ENCODE assay signal across 1 cellular context in genomic region chrX:54483946-54484345, GRCh38.
TF ChIP-seq lines count a peak whose summit lies in the region.

No MANE protein-coding gene starts in this region.

TF ChIP-seq in HepG2, 621 proteins besides CTCF, POLR2A, EP300 and RAD21:
- TF ChIP-seq ZNF207 (IDR thresholded peaks at IDR 0.05; ENCODE audit: borderline replicate concordance) (no peak), SOX13 (IDR thresholded peaks at IDR 0.05) (no peak), SOX13 (CRISPR knock-in tag; conservative IDR thresholded peaks at IDR 0.05 in 1 of 2, IDR thresholded peaks at IDR 0.05 in 1 of 2) (peak in 1 of 2 experiments; percentile 15; a peak in 1 of 4 replicates), EED (CRISPR knock-in tag; IDR thresholded peaks at IDR 0.05) (no peak), MATR3 (CRISPR knock-in tag; IDR thresholded peaks at IDR 0.05) (no peak), PHF21A (CRISPR knock-in tag; IDR thresholded peaks at IDR 0.05) (no peak), STAT6 (CRISPR knock-in tag; IDR thresholded peaks at IDR 0.05; ENCODE audit: borderline replicate concordance) (no peak), HDAC2 (CRISPR knock-in tag; IDR thresholded peaks at IDR 0.05) (no peak), PAWR (CRISPR knock-in tag; IDR thresholded peaks at IDR 0.05; ENCODE audit: borderline replicate concordance) (no peak), RARA (CRISPR knock-in tag; IDR thresholded peaks at IDR 0.05) (peak; percentile 28; the same call in 1 of the 2 replicates), HMGA1 (CRISPR knock-in tag; conservative IDR thresholded peaks at IDR 0.05) (no peak), ZNF543 (CRISPR knock-in tag; IDR thresholded peaks at IDR 0.05) (no peak), KDM5B (CRISPR knock-in tag; IDR thresholded peaks at IDR 0.05; ENCODE audit: borderline replicate concordance) (no peak), ZMAT3 (CRISPR knock-in tag; conservative IDR thresholded peaks at IDR 0.05) (no peak), ZNF225 (CRISPR knock-in tag; IDR thresholded peaks at IDR 0.05) (no peak), GATAD2A (CRISPR knock-in tag; IDR thresholded peaks at IDR 0.05) (0 out of 2 replicates have a peak, but pooled peaks have one; percentile 14), HOXA9 (CRISPR knock-in tag; IDR thresholded peaks at IDR 0.05; ENCODE audit: borderline replicate concordance) (no peak), SMAD1 (CRISPR knock-in tag; IDR thresholded peaks at IDR 0.05; ENCODE audit: borderline replicate concordance, low read depth) (no peak), MIER3 (CRISPR knock-in tag; IDR thresholded peaks at IDR 0.05; ENCODE audit: borderline replicate concordance) (no peak), KLF9 (CRISPR knock-in tag; IDR thresholded peaks at IDR 0.05; ENCODE audit: low read depth) (no peak), BCL6 (CRISPR knock-in tag; IDR thresholded peaks at IDR 0.05) (peak; percentile 98)
- TF ChIP-seq, protein P1, sequence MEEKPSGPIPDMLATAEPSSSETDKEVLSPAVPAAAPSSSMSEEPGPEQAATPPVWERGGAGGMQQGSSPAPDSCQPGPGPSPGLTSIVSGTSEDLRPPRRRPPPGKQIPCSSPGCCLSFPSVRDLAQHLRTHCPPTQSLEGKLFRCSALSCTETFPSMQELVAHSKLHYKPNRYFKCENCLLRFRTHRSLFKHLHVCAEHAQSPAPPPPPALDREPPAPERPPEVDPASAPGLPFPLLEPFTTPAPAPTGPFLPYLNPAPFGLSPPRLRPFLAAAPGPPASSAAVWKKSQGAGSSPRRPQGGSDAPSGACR (CRISPR knock-in tag; IDR thresholded peaks at IDR 0.05), result no peak
- TF ChIP-seq, protein P2, sequence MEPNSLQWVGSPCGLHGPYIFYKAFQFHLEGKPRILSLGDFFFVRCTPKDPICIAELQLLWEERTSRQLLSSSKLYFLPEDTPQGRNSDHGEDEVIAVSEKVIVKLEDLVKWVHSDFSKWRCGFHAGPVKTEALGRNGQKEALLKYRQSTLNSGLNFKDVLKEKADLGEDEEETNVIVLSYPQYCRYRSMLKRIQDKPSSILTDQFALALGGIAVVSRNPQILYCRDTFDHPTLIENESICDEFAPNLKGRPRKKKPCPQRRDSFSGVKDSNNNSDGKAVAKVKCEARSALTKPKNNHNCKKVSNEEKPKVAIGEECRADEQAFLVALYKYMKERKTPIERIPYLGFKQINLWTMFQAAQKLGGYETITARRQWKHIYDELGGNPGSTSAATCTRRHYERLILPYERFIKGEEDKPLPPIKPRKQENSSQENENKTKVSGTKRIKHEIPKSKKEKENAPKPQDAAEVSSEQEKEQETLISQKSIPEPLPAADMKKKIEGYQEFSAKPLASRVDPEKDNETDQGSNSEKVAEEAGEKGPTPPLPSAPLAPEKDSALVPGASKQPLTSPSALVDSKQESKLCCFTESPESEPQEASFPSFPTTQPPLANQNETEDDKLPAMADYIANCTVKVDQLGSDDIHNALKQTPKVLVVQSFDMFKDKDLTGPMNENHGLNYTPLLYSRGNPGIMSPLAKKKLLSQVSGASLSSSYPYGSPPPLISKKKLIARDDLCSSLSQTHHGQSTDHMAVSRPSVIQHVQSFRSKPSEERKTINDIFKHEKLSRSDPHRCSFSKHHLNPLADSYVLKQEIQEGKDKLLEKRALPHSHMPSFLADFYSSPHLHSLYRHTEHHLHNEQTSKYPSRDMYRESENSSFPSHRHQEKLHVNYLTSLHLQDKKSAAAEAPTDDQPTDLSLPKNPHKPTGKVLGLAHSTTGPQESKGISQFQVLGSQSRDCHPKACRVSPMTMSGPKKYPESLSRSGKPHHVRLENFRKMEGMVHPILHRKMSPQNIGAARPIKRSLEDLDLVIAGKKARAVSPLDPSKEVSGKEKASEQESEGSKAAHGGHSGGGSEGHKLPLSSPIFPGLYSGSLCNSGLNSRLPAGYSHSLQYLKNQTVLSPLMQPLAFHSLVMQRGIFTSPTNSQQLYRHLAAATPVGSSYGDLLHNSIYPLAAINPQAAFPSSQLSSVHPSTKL (CRISPR knock-in tag; IDR thresholded peaks at IDR 0.05), result peak; percentile 26; the same call in 1 of the 2 replicates
- TF ChIP-seq, protein P3, sequence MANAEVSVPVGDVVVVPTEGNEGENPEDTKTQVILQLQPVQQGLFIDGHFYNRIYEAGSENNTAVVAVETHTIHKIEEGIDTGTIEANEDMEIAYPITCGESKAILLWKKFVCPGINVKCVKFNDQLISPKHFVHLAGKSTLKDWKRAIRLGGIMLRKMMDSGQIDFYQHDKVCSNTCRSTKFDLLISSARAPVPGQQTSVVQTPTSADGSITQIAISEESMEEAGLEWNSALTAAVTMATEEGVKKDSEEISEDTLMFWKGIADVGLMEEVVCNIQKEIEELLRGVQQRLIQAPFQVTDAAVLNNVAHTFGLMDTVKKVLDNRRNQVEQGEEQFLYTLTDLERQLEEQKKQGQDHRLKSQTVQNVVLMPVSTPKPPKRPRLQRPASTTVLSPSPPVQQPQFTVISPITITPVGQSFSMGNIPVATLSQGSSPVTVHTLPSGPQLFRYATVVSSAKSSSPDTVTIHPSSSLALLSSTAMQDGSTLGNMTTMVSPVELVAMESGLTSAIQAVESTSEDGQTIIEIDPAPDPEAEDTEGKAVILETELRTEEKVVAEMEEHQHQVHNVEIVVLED (CRISPR knock-in tag; IDR thresholded peaks at IDR 0.05; ENCODE audit: borderline replicate concordance), result no peak
- TF ChIP-seq, protein P4, sequence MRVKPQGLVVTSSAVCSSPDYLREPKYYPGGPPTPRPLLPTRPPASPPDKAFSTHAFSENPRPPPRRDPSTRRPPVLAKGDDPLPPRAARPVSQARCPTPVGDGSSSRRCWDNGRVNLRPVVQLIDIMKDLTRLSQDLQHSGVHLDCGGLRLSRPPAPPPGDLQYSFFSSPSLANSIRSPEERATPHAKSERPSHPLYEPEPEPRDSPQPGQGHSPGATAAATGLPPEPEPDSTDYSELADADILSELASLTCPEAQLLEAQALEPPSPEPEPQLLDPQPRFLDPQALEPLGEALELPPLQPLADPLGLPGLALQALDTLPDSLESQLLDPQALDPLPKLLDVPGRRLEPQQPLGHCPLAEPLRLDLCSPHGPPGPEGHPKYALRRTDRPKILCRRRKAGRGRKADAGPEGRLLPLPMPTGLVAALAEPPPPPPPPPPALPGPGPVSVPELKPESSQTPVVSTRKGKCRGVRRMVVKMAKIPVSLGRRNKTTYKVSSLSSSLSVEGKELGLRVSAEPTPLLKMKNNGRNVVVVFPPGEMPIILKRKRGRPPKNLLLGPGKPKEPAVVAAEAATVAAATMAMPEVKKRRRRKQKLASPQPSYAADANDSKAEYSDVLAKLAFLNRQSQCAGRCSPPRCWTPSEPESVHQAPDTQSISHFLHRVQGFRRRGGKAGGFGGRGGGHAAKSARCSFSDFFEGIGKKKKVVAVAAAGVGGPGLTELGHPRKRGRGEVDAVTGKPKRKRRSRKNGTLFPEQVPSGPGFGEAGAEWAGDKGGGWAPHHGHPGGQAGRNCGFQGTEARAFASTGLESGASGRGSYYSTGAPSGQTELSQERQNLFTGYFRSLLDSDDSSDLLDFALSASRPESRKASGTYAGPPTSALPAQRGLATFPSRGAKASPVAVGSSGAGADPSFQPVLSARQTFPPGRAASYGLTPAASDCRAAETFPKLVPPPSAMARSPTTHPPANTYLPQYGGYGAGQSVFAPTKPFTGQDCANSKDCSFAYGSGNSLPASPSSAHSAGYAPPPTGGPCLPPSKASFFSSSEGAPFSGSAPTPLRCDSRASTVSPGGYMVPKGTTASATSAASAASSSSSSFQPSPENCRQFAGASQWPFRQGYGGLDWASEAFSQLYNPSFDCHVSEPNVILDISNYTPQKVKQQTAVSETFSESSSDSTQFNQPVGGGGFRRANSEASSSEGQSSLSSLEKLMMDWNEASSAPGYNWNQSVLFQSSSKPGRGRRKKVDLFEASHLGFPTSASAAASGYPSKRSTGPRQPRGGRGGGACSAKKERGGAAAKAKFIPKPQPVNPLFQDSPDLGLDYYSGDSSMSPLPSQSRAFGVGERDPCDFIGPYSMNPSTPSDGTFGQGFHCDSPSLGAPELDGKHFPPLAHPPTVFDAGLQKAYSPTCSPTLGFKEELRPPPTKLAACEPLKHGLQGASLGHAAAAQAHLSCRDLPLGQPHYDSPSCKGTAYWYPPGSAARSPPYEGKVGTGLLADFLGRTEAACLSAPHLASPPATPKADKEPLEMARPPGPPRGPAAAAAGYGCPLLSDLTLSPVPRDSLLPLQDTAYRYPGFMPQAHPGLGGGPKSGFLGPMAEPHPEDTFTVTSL (CRISPR knock-in tag; IDR thresholded peaks at IDR 0.05; ENCODE audit: borderline replicate concordance), result no peak
- TF ChIP-seq, protein P5, sequence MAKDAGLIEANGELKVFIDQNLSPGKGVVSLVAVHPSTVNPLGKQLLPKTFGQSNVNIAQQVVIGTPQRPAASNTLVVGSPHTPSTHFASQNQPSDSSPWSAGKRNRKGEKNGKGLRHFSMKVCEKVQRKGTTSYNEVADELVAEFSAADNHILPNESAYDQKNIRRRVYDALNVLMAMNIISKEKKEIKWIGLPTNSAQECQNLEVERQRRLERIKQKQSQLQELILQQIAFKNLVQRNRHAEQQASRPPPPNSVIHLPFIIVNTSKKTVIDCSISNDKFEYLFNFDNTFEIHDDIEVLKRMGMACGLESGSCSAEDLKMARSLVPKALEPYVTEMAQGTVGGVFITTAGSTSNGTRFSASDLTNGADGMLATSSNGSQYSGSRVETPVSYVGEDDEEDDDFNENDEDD (CRISPR knock-in tag; IDR thresholded peaks at IDR 0.05; ENCODE audit: borderline replicate concordance), result peak; percentile 12; the same call in 1 of the 2 replicates
- TF ChIP-seq, protein P6, sequence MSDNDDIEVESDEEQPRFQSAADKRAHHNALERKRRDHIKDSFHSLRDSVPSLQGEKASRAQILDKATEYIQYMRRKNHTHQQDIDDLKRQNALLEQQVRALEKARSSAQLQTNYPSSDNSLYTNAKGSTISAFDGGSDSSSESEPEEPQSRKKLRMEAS (IDR thresholded peaks at IDR 0.05), result peak; percentile 61
TF ChIP-seq in HepG2: peak in this region for 7.
